In the genomic region with DNA sequence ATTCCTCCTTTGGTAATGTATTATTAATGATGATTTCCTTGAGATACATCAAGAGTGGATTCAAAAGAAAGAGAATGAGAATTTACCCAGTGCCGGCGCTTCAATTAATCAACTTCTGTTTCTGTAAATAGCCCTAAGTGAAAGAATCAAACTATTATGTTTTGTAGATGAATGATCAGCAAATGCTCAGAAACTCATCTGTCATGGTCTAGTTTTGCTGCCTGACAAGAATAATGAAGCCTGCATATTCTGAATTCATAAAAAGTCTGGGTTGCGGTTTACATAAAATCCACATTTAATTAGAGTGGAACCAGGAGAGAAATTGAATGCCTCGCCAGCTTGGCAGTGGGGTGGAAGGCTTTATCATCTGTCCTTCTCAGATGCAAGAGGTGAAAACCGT, we compare ENCODE assay signal across 21 cellular contexts.
A peak's percentile ranks its signal among the peaks of the same experiment; 100 is the strongest.
DNase-seq lines count a peak whose midpoint lies in the region; ATAC-seq, FAIRE-seq and TF ChIP-seq lines count a peak whose summit lies in the region.
"Had no signal": no experiment of that assay in that cellular context is flagged by ENCODE, and none has a peak within 500 bp of the region (broad histone marks: within the 10 kb centered on the region; RNA-seq: fewer than 3 reads in every experiment).

No MANE protein-coding gene starts in this region.

- no peaks in the 10 kb centered on the region for H3K27me3 Mint-ChIP-seq in astrocyte (ENCODE audit: low read depth, unreplicated experiment)
- H3K27me3 Mint-ChIP-seq: B cell; CD4-positive, alpha-beta T cell; CD8-positive, alpha-beta memory T cell had no signal

- H3K4me1 Mint-ChIP-seq in astrocyte (ENCODE audit: low read depth, unreplicated experiment): no peaks in the 10 kb centered on the region
- H3K4me1 Mint-ChIP-seq: B cell; CD8-positive, alpha-beta memory T cell had no signal

- FAIRE-seq in astrocyte (lab: Jason Lieb, UNC): no peak
- FAIRE-seq: GM12878, GM19239, H1 had no signal

- H3K9me3 Mint-ChIP-seq in astrocyte (ENCODE audit: unreplicated experiment): no peaks in the 10 kb centered on the region

- H3K4me2 ChIP-seq in astrocyte (ENCODE audit: low read length) (no peak overlapping the region), GM23248 (ENCODE audit: unreplicated experiment) (no peak overlapping the region)
- H3K4me2 ChIP-seq: BLaER1 had no signal

- no peaks in the 10 kb centered on the region for H3K27me3 ChIP-seq in astrocyte (ENCODE audit: insufficient read depth, low read length)
- no peaks in the 10 kb centered on the region for H3K27me3 ChIP-seq in GM23248 (replicated peaks; ENCODE audit: insufficient read depth)
- H3K27me3 ChIP-seq: BLaER1 had no signal

- H3K27ac ChIP-seq in astrocyte (ENCODE audit: low read depth, low read length) (no peak overlapping the region), GM23248 (no peak overlapping the region)
- H3K27ac ChIP-seq: BLaER1, C4-2B had no signal

- H4K20me1 ChIP-seq in astrocyte (ENCODE audit: insufficient read depth, low read length): no peaks in the 10 kb centered on the region
- no peaks in the 10 kb centered on the region for H4K20me1 ChIP-seq in GM23248 (ENCODE audit: insufficient read depth)
- H4K20me1 ChIP-seq: BLaER1 had no signal

- in situ Hi-C loops in GM23248 (cut with MboI): no loop called here

- H3K4me1 ChIP-seq in astrocyte (ENCODE audit: insufficient read depth, low read length): no peaks in the 10 kb centered on the region
- H3K4me1 ChIP-seq in GM23248 (ENCODE audit: insufficient read depth): no peaks in the 10 kb centered on the region
- H3K4me1 ChIP-seq: BLaER1 had no signal

- no peaks in the 10 kb centered on the region for H3F3A ChIP-seq in GM23248 (ENCODE audit: insufficient read depth)

- no peak for TF ChIP-seq CTCF in astrocyte (IDR thresholded peaks at IDR 0.05; ENCODE audit: insufficient read depth, low read depth, low read length)

- no peaks in the 10 kb centered on the region for H3K36me3 Mint-ChIP-seq in astrocyte (ENCODE audit: low read depth, unreplicated experiment)
- H3K36me3 Mint-ChIP-seq: CD8-positive, alpha-beta memory T cell had no signal

- H3K9me3 ChIP-seq in astrocyte (ENCODE audit: insufficient read depth, low read depth, low read length) (no peaks in the 10 kb centered on the region), GM23248 (ENCODE audit: low read depth) (no peaks in the 10 kb centered on the region)
- H3K9me3 ChIP-seq: BLaER1 had no signal

- ATAC-seq in GM19467 (IDR thresholded peaks at IDR 0.05; ENCODE audit: unreplicated experiment): no peak
- ATAC-seq: GM12878 had no signal

- H3K36me3 ChIP-seq in astrocyte (ENCODE audit: insufficient read depth, low read length) (no peaks in the 10 kb centered on the region), GM23248 (ENCODE audit: low read depth) (no peaks in the 10 kb centered on the region)
- H3K36me3 ChIP-seq: BLaER1 had no signal

- H3K9me2 ChIP-seq in GM23248 (ENCODE audit: insufficient read depth): no peaks in the 10 kb centered on the region

- no peak overlapping the region for H2AFZ ChIP-seq in astrocyte (ENCODE audit: low read depth, low read length)
- no peak overlapping the region for H2AFZ ChIP-seq in GM23248

- DNase-seq in COLO829 (ENCODE audit: low spot score) (peak; percentile 13), astrocyte (ENCODE audit: low read depth) (peak; percentile 61), foreskin melanocyte (peak; percentile 73), GM23248 (no peak), CD1c-positive myeloid dendritic cell (ENCODE audit: extremely low spot score) (no peak)
- DNase-seq: Calu3; CD4-positive, alpha-beta T cell; CD8-positive, alpha-beta memory T cell; COR-L47; DMS79; EL; GDM1; H7; HCEC 1CT had no signal

- H3K79me2 ChIP-seq in astrocyte (ENCODE audit: insufficient read depth, low read length): no peaks in the 10 kb centered on the region
- H3K79me2 ChIP-seq in GM23248 (ENCODE audit: insufficient read depth): no peaks in the 10 kb centered on the region

- 28 to 48% methylated on average over 5 of the region's 5 CpGs for WGBS in GM23248 (ENCODE audit: low coverage in 1 of 2, low lambda C conversion rate in 2 of 2, missing lambda C conversion rate in 2 of 2), 2 experiments

- H3K4me3 ChIP-seq in astrocyte (ENCODE audit: insufficient read depth, low read depth, low read length) (no peak overlapping the region), GM23248 (no peak overlapping the region)
- H3K4me3 ChIP-seq: BLaER1, GM12878 had no signal

- no peak overlapping the region for H3K4me3 Mint-ChIP-seq in astrocyte (ENCODE audit: unreplicated experiment)
- H3K4me3 Mint-ChIP-seq: B cell; CD4-positive, alpha-beta T cell; CD8-positive, alpha-beta memory T cell had no signal

- H3K27ac Mint-ChIP-seq in astrocyte (ENCODE audit: unreplicated experiment): no peak overlapping the region
- H3K27ac Mint-ChIP-seq: B cell; CD4-positive, alpha-beta T cell; CD8-positive, alpha-beta memory T cell had no signal

- H3K9ac ChIP-seq in astrocyte (ENCODE audit: low read length) (no peak overlapping the region), GM23248 (no peak overlapping the region)
- H3K9ac ChIP-seq: BLaER1 had no signal

Comparison
In these comparisons a context has a peak if more than half of its experiments do, and no peak if none do; other contexts are left out.
1. DNase-seq: peak in COLO829 (single experiment), astrocyte (single experiment) and foreskin melanocyte (single experiment); none in GM23248 (single experiment) and CD1c-positive myeloid dendritic cell (single experiment).